11 cellular contexts compared by ENCODE assay signal in the genomic region with DNA sequence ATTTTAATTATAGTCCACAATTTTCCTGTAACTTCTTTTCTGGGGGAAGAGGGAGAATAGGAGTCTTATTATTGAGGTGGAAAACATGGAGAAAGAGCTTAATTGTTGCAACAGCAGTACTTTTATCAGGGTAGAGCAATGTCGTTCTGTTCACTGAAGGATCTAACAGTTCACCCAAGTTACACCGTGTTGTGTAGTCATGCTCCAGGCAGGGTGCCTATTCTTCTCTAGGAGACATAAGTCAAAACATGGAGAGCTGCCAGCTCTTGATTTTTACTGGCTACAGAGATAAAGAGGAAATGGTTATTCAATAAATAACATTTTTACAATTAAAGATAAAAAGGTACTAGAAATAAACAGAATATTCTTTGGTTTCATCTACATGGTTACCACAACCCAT.
DNase-seq lines count a peak whose midpoint lies in the region; TF ChIP-seq lines count a peak whose summit lies in the region.
"Had no signal": no experiment of that assay in that cellular context is flagged by ENCODE, and none has a peak within 500 bp of the region (broad histone marks: within the 10 kb centered on the region; RNA-seq: fewer than 3 reads in every experiment).

No MANE protein-coding gene starts in this region.

- H3K4me3 ChIP-seq in prostate gland, result no peak overlapping the region

- no peaks in the 10 kb centered on the region for H3K9me3 ChIP-seq in prostate gland

- TF ChIP-seq POLR2A in prostate gland (IDR thresholded peaks at IDR 0.05), result no peak

- no peaks in the 10 kb centered on the region for H3K27me3 ChIP-seq in prostate gland (replicated peaks; ENCODE audit: insufficient read depth)

- H3K27ac ChIP-seq in prostate gland, result no peak overlapping the region
- H3K27ac ChIP-seq in substantia nigra (ENCODE audit: low read depth, low read length, poor library complexity, severe bottlenecking), result no peak overlapping the region

- 3% methylated on average over 2 of the region's 2 CpGs for WGBS in prostate gland

- no peaks in the 10 kb centered on the region for H3K4me1 ChIP-seq in prostate gland (replicated peaks)

- peak; percentile 8 for DNase-seq in DMS153 (lab: John Stamatoyannopoulos, UW)
- DNase-seq in DMS153 treated with DMSO at 0.1 percent for 48 hours (lab: John Stamatoyannopoulos, UW; ENCODE audit: unreplicated experiment), result no peak
- DNase-seq in NCI-H69 (lab: John Stamatoyannopoulos, UW), result peak; percentile 81
- DNase-seq in fibroblast of gingiva (ENCODE audit: low read depth), result peak; percentile 83
- DNase-seq in prostate gland (ENCODE audit: low spot score), result peak; percentile 12
- DNase-seq in substantia nigra (lab: John Stamatoyannopoulos, UW), result no peak
- DNase-seq in SW480 (ENCODE audit: low spot score), result no peak
- DNase-seq in activated CD4-positive, alpha-beta T cell treated with anti-CD3 and anti-CD28 coated beads for 48 hours, result no peak
- DNase-seq: 8988T; activated effector memory CD4-positive, alpha-beta T cell treated with Interleukin-2 at 50 U/mL for 16 hours; cortex of kidney had no signal

- no peak for TF ChIP-seq CTCF in prostate gland (IDR thresholded peaks at IDR 0.05)

- intact Hi-C loops in prostate gland (cut with DNase I), result no loop called here

- no peaks in the 10 kb centered on the region for H3K36me3 ChIP-seq in prostate gland

Comparison
In these comparisons a context has a peak if more than half of its experiments do, and no peak if none do; other contexts are left out.
1. DNase-seq: peak in DMS153 (single experiment), NCI-H69 (single experiment), fibroblast of gingiva (single experiment) and prostate gland (single experiment); none in DMS153 treated with DMSO at 0.1 percent for 48 hours (single experiment), substantia nigra (0 of 49), SW480 (single experiment) and activated CD4-positive, alpha-beta T cell treated with anti-CD3 and anti-CD28 coated beads for 48 hours (single experiment).